Comparison of ENCODE assay signal across 21 cellular contexts in the genomic region with DNA sequence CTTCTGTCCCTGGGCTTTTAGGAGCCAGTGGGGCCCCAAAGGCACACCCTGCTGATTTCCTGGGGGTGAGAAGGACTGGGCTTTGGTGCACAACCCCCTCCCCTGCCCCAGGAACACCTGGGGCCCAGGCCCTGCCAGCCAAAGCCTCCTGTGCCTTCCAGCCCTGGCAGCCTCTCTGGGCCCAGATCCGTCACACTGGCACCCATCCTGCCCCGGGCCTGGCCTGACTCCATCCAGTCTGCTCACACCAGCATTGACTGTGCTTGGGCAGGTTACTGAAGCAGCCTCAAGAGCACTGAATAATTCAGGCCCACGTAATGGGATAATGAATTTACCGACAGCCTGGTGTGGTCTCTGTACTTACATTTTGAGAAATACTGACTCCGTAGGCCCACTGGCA. TPM values are rescaled to one million over a fixed set of nuclear protein-coding genes. Genes with fewer than 3 reads are reported as not detected.
DNase-seq lines count a peak whose midpoint lies in the region; ATAC-seq, FAIRE-seq and TF ChIP-seq lines count a peak whose summit lies in the region.
"Had no signal": no experiment of that assay in that cellular context is flagged by ENCODE, and none has a peak within 500 bp of the region (broad histone marks: within the 10 kb centered on the region; RNA-seq: fewer than 3 reads in every experiment).

No MANE protein-coding gene starts in this region.

- no peaks in the 10 kb centered on the region for H3K36me3 Mint-ChIP-seq in neural progenitor cell

- no peak for TF ChIP-seq RAD21 in H1 (IDR thresholded peaks at IDR 0.05 in 1 of 2, conservative IDR thresholded peaks at IDR 0.05 in 1 of 2; ENCODE audit: low read depth in 2 of 2, low read length in 2 of 2)

- no peak overlapping the region for H2BK15ac ChIP-seq in H1 (ENCODE audit: low read length)

- H3K18ac ChIP-seq in H1 (ENCODE audit: extremely low read depth, low read length) = no peak overlapping the region

- H3K4me1 Mint-ChIP-seq in neural progenitor cell = peaks cover 13% of the 10 kb centered on the region

- no peak for TF ChIP-seq EP300 in H1 (IDR thresholded peaks at IDR 0.05; ENCODE audit: borderline replicate concordance in 1 of 2, low read depth in 2 of 2, low read length in 2 of 2)

- H4K8ac ChIP-seq in H1 (ENCODE audit: extremely low read depth, insufficient read depth, low read length) = no peak overlapping the region

- intact Hi-C loops in breast epithelium (cut with DNase I; ENCODE audit: low total_unique reads) = no loop called here

- H3K56ac ChIP-seq in H1 (replicated peaks; ENCODE audit: insufficient read length, low read depth, low read length) = no peak overlapping the region

- POLR2A ChIA-PET in H1 (lab: Charles Lee; ENCODE audit: partially characterized antibody) = no interaction called here

- no peak overlapping the region for H3K14ac ChIP-seq in H1 (ENCODE audit: insufficient read length)

- H2AFZ ChIP-seq in H1 (ENCODE audit: low read length) = no peak overlapping the region
- H2AFZ ChIP-seq in neural progenitor cell (replicated peaks) = no peak overlapping the region

- no peak overlapping the region for H4K91ac ChIP-seq in H1 (replicated peaks; ENCODE audit: insufficient read length, low read length)

- H3K79me2 ChIP-seq in H1 (ENCODE audit: control insufficient read depth in 1 of 2, insufficient read depth in 2 of 2, low read length in 2 of 2) (no peaks in the 10 kb centered on the region), neural progenitor cell (ENCODE audit: low read depth) (no peaks in the 10 kb centered on the region)

- no peaks in the 10 kb centered on the region for H3K27me3 ChIP-seq in BLaER1
- H3K27me3 ChIP-seq in H1 (replicated peaks in 1 of 4; ENCODE audit: control insufficient read depth in 3 of 4, extremely low read depth in 1 of 4, insufficient read depth in 3 of 4, low read length in 3 of 4) = 0 out of 7 replicates have a peak, but pooled peaks cover 0 to 2% (median 0%) of the 10 kb centered on the region in 4 experiments
- no peaks in the 10 kb centered on the region for H3K27me3 ChIP-seq in neural progenitor cell
- H3K27me3 ChIP-seq in breast epithelium = no peaks in the 10 kb centered on the region
- H3K27me3 ChIP-seq: BLaER1 treated with 17β-estradiol and CSF1 and Interleukin-3, amounts not matched to agents 10 nM and 100 nM had no signal

- H3K4me3 Mint-ChIP-seq in neural progenitor cell = no peak overlapping the region
- H3K4me3 Mint-ChIP-seq: CD8-positive, alpha-beta T cell had no signal

- no peak overlapping the region for H2BK120ac ChIP-seq in H1 (replicated peaks; ENCODE audit: low read depth, low read length)

- H2BK5ac ChIP-seq in H1 (ENCODE audit: low read depth, low read length) = no peak overlapping the region

- no peak overlapping the region for H4K5ac ChIP-seq in H1 (ENCODE audit: insufficient read length, low read depth, low read length)

- FAIRE-seq in H1 (lab: Jason Lieb, UNC) = no peak
- FAIRE-seq: GM12891, GM18507, H54 had no signal

- H3K23me2 ChIP-seq in H1 (ENCODE audit: low read depth, low read length) = no peaks in the 10 kb centered on the region

- H3K36me3 ChIP-seq in BLaER1 (no peaks in the 10 kb centered on the region), H1 (ENCODE audit: control insufficient read depth in 2 of 4, insufficient read depth in 4 of 4, low read length in 3 of 4) (no peaks in the 10 kb centered on the region), neural progenitor cell (no peaks in the 10 kb centered on the region), breast epithelium (no peaks in the 10 kb centered on the region)
- H3K36me3 ChIP-seq: BLaER1 treated with 17β-estradiol and CSF1 and Interleukin-3, amounts not matched to agents 10 nM and 100 nM had no signal

- H3K79me1 ChIP-seq in H1 (ENCODE audit: low read depth, low read length) = no peaks in the 10 kb centered on the region

- H3K4ac ChIP-seq in H1 (replicated peaks; ENCODE audit: insufficient read length, low read depth, low read length) = peak overlapping the region; percentile 32

- no peak overlapping the region for H3K23ac ChIP-seq in H1 (ENCODE audit: insufficient read length)

- peaks cover 6% of the 10 kb centered on the region for H3K9me3 ChIP-seq in BLaER1
- peaks cover 0 to 4% of the 10 kb centered on the region in 2 experiments; a peak in 1 of 4 replicates for H3K9me3 ChIP-seq in H1 (ENCODE audit: insufficient read depth in 2 of 2, low read depth in 1 of 2, low read length in 1 of 2)
- H3K9me3 ChIP-seq in neural progenitor cell (ENCODE audit: low read depth) = no peaks in the 10 kb centered on the region
- H3K9me3 ChIP-seq in breast epithelium = peaks cover 0 to 4% of the 10 kb centered on the region in 2 donors

- WGBS in H1 (ENCODE audit: extremely low coverage in 1 of 2, insufficient coverage in 1 of 2, insufficient read length in 1 of 2, insufficient replicate concordance in 2 of 2, low coverage in 1 of 2, low lambda C conversion rate in 2 of 2, missing lambda C conversion rate in 1 of 2), 2 experiments = 86% methylated on average over 5 of the region's 5 CpGs; no CpG with 5 or more reads in 1 of the 2 experiments

- H3K4me2 ChIP-seq in BLaER1 (peak overlapping the region; percentile 45; the same call in 1 of the 2 replicates), H1 (ENCODE audit: insufficient read depth in 1 of 2, low read depth in 2 of 2, low read length in 2 of 2) (no peak overlapping the region), neural progenitor cell (no peak overlapping the region)
- H3K4me2 ChIP-seq: KMS-11 had no signal

- DNase-seq in NCI-H446 (lab: John Stamatoyannopoulos, UW) (peak; percentile 22 to 71), H1 (ENCODE audit: low read depth in 1 of 2, low spot score in 2 of 2) (no peak), neural progenitor cell (ENCODE audit: low spot score) (no peak), breast epithelium (ENCODE audit: low spot score in 2 of 2) (no peak), cortex of kidney (lab: John Stamatoyannopoulos, UW) (no peak)
- DNase-seq: CD8-positive, alpha-beta T cell; DMS53; EL; NCI-H1048; NCI-H1436; NCI-H2081 treated with DMSO at 0.1 percent for 48 hours; NCI-H510A; NCI-H774 had no signal

- H2BK20ac ChIP-seq in H1 (ENCODE audit: low read length) = no peak overlapping the region

- TF ChIP-seq CTCF in H1 (IDR thresholded peaks at IDR 0.05; ENCODE audit: control extremely low read depth in 1 of 3, insufficient read depth in 1 of 3, low read depth in 1 of 3, low read length in 3 of 3) = no peak
- TF ChIP-seq CTCF in neural progenitor cell (IDR thresholded peaks at IDR 0.05) = no peak
- no peak for TF ChIP-seq CTCF in breast epithelium (IDR thresholded peaks at IDR 0.05)

- CTCF ChIA-PET in H1 (lab: Charles Lee; ENCODE audit: partially characterized antibody) = interaction anchor here (0.5 to 4.2 kb wide), 2 partner anchors 11 to 1595 kb away, joined by 3 to 29 read pairs; a partner anchor contains a TSS

- no peak overlapping the region for H3K27ac ChIP-seq in BLaER1
- no peak overlapping the region for H3K27ac ChIP-seq in H1 (ENCODE audit: low read depth, low read length)
- H3K27ac ChIP-seq in neural progenitor cell = no peak overlapping the region
- no peak overlapping the region for H3K27ac ChIP-seq in breast epithelium
- H3K27ac ChIP-seq: BLaER1 treated with 17β-estradiol and CSF1 and Interleukin-3, amounts not matched to agents 10 nM and 100 nM; KMS-11 had no signal

- no peak overlapping the region for H2BK12ac ChIP-seq in H1 (ENCODE audit: low read depth, low read length)

- H3K4me3 ChIP-seq in BLaER1 (no peak overlapping the region), H1 (ENCODE audit: extremely low read depth in 1 of 4, insufficient read depth in 2 of 4, low read depth in 3 of 4, low read length in 4 of 4) (no peak overlapping the region), neural progenitor cell (no peak overlapping the region), breast epithelium (no peak overlapping the region)
- H3K4me3 ChIP-seq: BLaER1 treated with 17β-estradiol and CSF1 and Interleukin-3, amounts not matched to agents 10 nM and 100 nM had no signal

- H3K4me1 ChIP-seq in BLaER1 (peaks cover 16% of the 10 kb centered on the region), H1 (replicated peaks in 1 of 4; ENCODE audit: control insufficient read depth in 3 of 4, insufficient read depth in 4 of 4, low read length in 3 of 4) (peaks cover 0 to 6% (median 4%) of the 10 kb centered on the region in 4 experiments; a peak in 4 of 7 replicates), neural progenitor cell (no peaks in the 10 kb centered on the region), breast epithelium (no peaks in the 10 kb centered on the region)

- H2AK5ac ChIP-seq in H1 (ENCODE audit: low read depth, low read length) = no peak overlapping the region

- no peak overlapping the region for H3K9ac ChIP-seq in BLaER1
- no peak overlapping the region for H3K9ac ChIP-seq in H1 (replicated peaks in 1 of 4; ENCODE audit: extremely low read depth in 1 of 4, low read depth in 3 of 4, low read length in 3 of 4)
- no peak overlapping the region for H3K9ac ChIP-seq in neural progenitor cell
- H3K9ac ChIP-seq: BLaER1 treated with 17β-estradiol and CSF1 and Interleukin-3, amounts not matched to agents 10 nM and 100 nM; KMS-11 had no signal

- peaks cover 2% of the 10 kb centered on the region for H3K27me3 Mint-ChIP-seq in neural progenitor cell (ENCODE audit: insufficient read depth, low read depth)

- ATAC-seq in HG03378 (IDR thresholded peaks at IDR 0.05; ENCODE audit: unreplicated experiment) = no peak
- no peak for ATAC-seq in GM21528 (IDR thresholded peaks at IDR 0.05; ENCODE audit: low FRiP score, unreplicated experiment)
- ATAC-seq: CD8-positive, alpha-beta T cell had no signal

- no peaks in the 10 kb centered on the region for H3F3A ChIP-seq in neural progenitor cell (ENCODE audit: low read depth)

- peak overlapping the region; percentile 21 for H3K27ac Mint-ChIP-seq in neural progenitor cell
- H3K27ac Mint-ChIP-seq: CD8-positive, alpha-beta T cell had no signal

- H3K9me3 Mint-ChIP-seq in neural progenitor cell = peaks cover 10% of the 10 kb centered on the region

- H4K20me1 ChIP-seq in BLaER1 (no peaks in the 10 kb centered on the region), H1 (replicated peaks in 1 of 2; ENCODE audit: control insufficient read depth in 1 of 2, insufficient read depth in 2 of 2, low read length in 2 of 2) (no peaks in the 10 kb centered on the region), neural progenitor cell (ENCODE audit: low read depth) (no peaks in the 10 kb centered on the region)
- H4K20me1 ChIP-seq: BLaER1 treated with 17β-estradiol and CSF1 and Interleukin-3, amounts not matched to agents 10 nM and 100 nM had no signal

- TF ChIP-seq POLR2A in H1 (IDR thresholded peaks at IDR 0.05; ENCODE audit: control extremely low read depth in 1 of 2, low read depth in 2 of 2, low read length in 2 of 2) = no peak
- TF ChIP-seq POLR2A in breast epithelium (IDR thresholded peaks at IDR 0.05) = no peak

RNA-seq across cellular contexts. Expression of a gene that starts 12.0 kb away (rescaled TPM):
- 31.9 and 32.5 TPM in 2 replicates for total RNA-seq in H1 (2021; fragmentation: NEBNext Ultra II Directional; extraction: Animal tissue kit (Norgen Biotek cat#: 25700))
- 42.4 and 59.4 TPM in 2 replicates for polyA plus RNA-seq in H1 (2011; rRNA removed)
- 39.1 TPM for polyA plus RNA-seq in H1 (2011; cell fraction: cytosol; rRNA removed)
- polyA plus RNA-seq in H1 (2011; cell fraction: nucleus; rRNA removed) = 70.0 TPM
- 26.0 to 34.8 TPM (median 30.2 TPM) in 4 replicates for polyA plus RNA-seq in H1 (2012, experiment 1 of 2)
- 26.7 TPM for polyA plus RNA-seq in H1 (2012, experiment 2 of 2)
- polyA plus RNA-seq in H1 (2013, experiment 1 of 2) = 46.2 TPM
- 41.3 TPM for polyA plus RNA-seq in H1 (2013, experiment 2 of 2)
- 2.0 and 2.8 TPM in 2 replicates for polyA minus RNA-seq in H1 (2011; rRNA and poly(A)+ RNA removed)
- polyA minus RNA-seq in H1 (2011; cell fraction: cytosol; rRNA and poly(A)+ RNA removed) = 12.6 TPM
- 10.9 TPM for polyA minus RNA-seq in H1 (2011; cell fraction: nucleus; rRNA and poly(A)+ RNA removed)
- total RNA-seq in neural progenitor cell (ENCODE audit: low replicate concordance) (2.1 and 5.3 TPM in 2 replicates), breast epithelium (10 to 100 TPM; 21.0 to 28.5 (median 21.7) TPM)

RNA-seq across cellular contexts. Expression of a gene that starts 37.2 kb away (rescaled TPM):
- total RNA-seq in H1 (2021; fragmentation: NEBNext Ultra II Directional; extraction: Animal tissue kit (Norgen Biotek cat#: 25700)) = 284 and 287 TPM in 2 replicates
- polyA plus RNA-seq in H1 (2011; rRNA removed) = 61.8 and 89.8 TPM in 2 replicates
- 96.8 TPM for polyA plus RNA-seq in H1 (2011; cell fraction: cytosol; rRNA removed)
- 39.8 TPM for polyA plus RNA-seq in H1 (2011; cell fraction: nucleus; rRNA removed)
- 219 to 342 TPM (median 230 TPM) in 4 replicates for polyA plus RNA-seq in H1 (2012, experiment 1 of 2)
- 112 TPM for polyA plus RNA-seq in H1 (2012, experiment 2 of 2)
- polyA plus RNA-seq in H1 (2013, experiment 1 of 2) = 194 TPM
- 189 TPM for polyA plus RNA-seq in H1 (2013, experiment 2 of 2)
- 57.0 and 61.8 TPM in 2 replicates for polyA minus RNA-seq in H1 (2011; rRNA and poly(A)+ RNA removed)
- polyA minus RNA-seq in H1 (2011; cell fraction: cytosol; rRNA and poly(A)+ RNA removed) = 80.7 TPM
- 72.0 TPM for polyA minus RNA-seq in H1 (2011; cell fraction: nucleus; rRNA and poly(A)+ RNA removed)
- 163 and 341 TPM in 2 replicates for total RNA-seq in neural progenitor cell (ENCODE audit: low replicate concordance)
- 100 to 1,000 TPM in 1 of 3 donors, 10 to 100 TPM in 2; 86.2 to 127 (median 91.6) TPM for total RNA-seq in breast epithelium

Comparison
In these comparisons a context has a peak if more than half of its experiments do, and no peak if none do; other contexts are left out.
1. DNase-seq: peak in NCI-H446 (2 of 2); none in H1 (0 of 2), neural progenitor cell (single experiment), breast epithelium (0 of 2) and cortex of kidney (single experiment).